In genomic region chr6:63615590-63615989, GRCh38 we compare ENCODE assay signal across 26 cellular contexts.
"Had no signal": no experiment of that assay in that cellular context is flagged by ENCODE, and none has a peak within 500 bp of the region (broad histone marks: within the 10 kb centered on the region; RNA-seq: fewer than 3 reads in every experiment).

No MANE protein-coding gene starts in this region.

- H3K27me3 ChIP-seq: esophagus muscularis mucosa, hepatocyte, left lung, ovary, upper lobe of left lung had no signal

- H3K4me1 Mint-ChIP-seq: nephron; stimulated activated naive B cell treated with anti-CD40 and anti-IgM and Interleukin-4, amounts not matched to agents 10 μg/mL and 1 μg/mL and 100 μg/mL, for 72 hours had no signal

- H3K4me3 Mint-ChIP-seq: dendritic cell treated with granulocyte-macrophage colony-stimulating factor and Interleukin-4, amounts not matched to agents 40 ng/mL and 50 ng/mL, for 4 days; mesothelial cell of epicardium; naive thymus-derived CD4-positive, alpha-beta T cell; nephron; stimulated activated naive B cell treated with anti-CD40 and anti-IgM and Interleukin-4, amounts not matched to agents 10 μg/mL and 1 μg/mL and 100 μg/mL, for 72 hours; stimulated activated naive CD8-positive, alpha-beta T cell treated with anti-CD3 and anti-CD28 coated beads, Interleukin-15, Interleukin-2, amounts not matched to agents 100 ng/mL and 50 ng/mL, for 24 hours had no signal

- H3K27ac ChIP-seq: esophagus muscularis mucosa, foreskin keratinocyte, gastroesophageal sphincter, heart left ventricle, hepatocyte, left lung, ovary, psoas muscle, thoracic aorta, tibial nerve, upper lobe of left lung had no signal

- H3K36me3 ChIP-seq: esophagus muscularis mucosa, gastroesophageal sphincter, heart left ventricle, left lung, ovary, thoracic aorta, tibial nerve, upper lobe of left lung had no signal

- H3K9me3 ChIP-seq: esophagus muscularis mucosa, gastroesophageal sphincter, heart left ventricle, left lung, ovary, psoas muscle, thoracic aorta, tibial nerve, upper lobe of left lung had no signal

- H3K4me1 ChIP-seq: esophagus muscularis mucosa, gastroesophageal sphincter, heart left ventricle, left lung, psoas muscle, tibial nerve, upper lobe of left lung had no signal

- H2AFZ ChIP-seq: hepatocyte had no signal

- H3K4me3 ChIP-seq: esophagus muscularis mucosa, gastroesophageal sphincter, heart left ventricle, hepatocyte, left lung, ovary, psoas muscle, thoracic aorta, tibial nerve, upper lobe of left lung had no signal

- H3K36me3 Mint-ChIP-seq: mesothelial cell of epicardium; naive thymus-derived CD4-positive, alpha-beta T cell; stimulated activated naive B cell treated with anti-CD40 and anti-IgM and Interleukin-4, amounts not matched to agents 10 μg/mL and 1 μg/mL and 100 μg/mL, for 72 hours had no signal

- ATAC-seq: foreskin keratinocyte; gastroesophageal sphincter; heart left ventricle; left cardiac atrium; left lung; naive thymus-derived CD4-positive, alpha-beta T cell; psoas muscle; right cardiac atrium; stimulated activated naive B cell treated with anti-CD40 and anti-IgM and Interleukin-4, amounts not matched to agents 10 μg/mL and 1 μg/mL and 100 μg/mL, for 72 hours had no signal

- H3K9me3 Mint-ChIP-seq: dendritic cell treated with granulocyte-macrophage colony-stimulating factor and Interleukin-4, amounts not matched to agents 40 ng/mL and 50 ng/mL, for 4 days; mesothelial cell of epicardium; naive thymus-derived CD4-positive, alpha-beta T cell; nephron; stimulated activated naive B cell treated with anti-CD40 and anti-IgM and Interleukin-4, amounts not matched to agents 10 μg/mL and 1 μg/mL and 100 μg/mL, for 72 hours; stimulated activated naive CD8-positive, alpha-beta T cell treated with anti-CD3 and anti-CD28 coated beads, Interleukin-15, Interleukin-2, amounts not matched to agents 100 ng/mL and 50 ng/mL, for 24 hours had no signal

- H3K27ac Mint-ChIP-seq: dendritic cell treated with granulocyte-macrophage colony-stimulating factor and Interleukin-4, amounts not matched to agents 40 ng/mL and 50 ng/mL, for 4 days; mesothelial cell of epicardium; naive thymus-derived CD4-positive, alpha-beta T cell; nephron; stimulated activated naive B cell treated with anti-CD40 and anti-IgM and Interleukin-4, amounts not matched to agents 10 μg/mL and 1 μg/mL and 100 μg/mL, for 72 hours; stimulated activated naive CD8-positive, alpha-beta T cell treated with anti-CD3 and anti-CD28 coated beads, Interleukin-15, Interleukin-2, amounts not matched to agents 100 ng/mL and 50 ng/mL, for 24 hours had no signal

- DNase-seq: effector memory CD4-positive, alpha-beta T cell; foreskin keratinocyte; heart left ventricle; left cardiac atrium; left lung; mesenchymal stem cell; naive thymus-derived CD4-positive, alpha-beta T cell; occipital lobe; ovary; posterior cingulate gyrus; psoas muscle; right cardiac atrium; small intestine; stimulated activated CD4-positive, alpha-beta T cell treated with anti-CD3 and anti-CD28 coated beads, Interleukin-15, amount 100 ng/mL, for 24 hours; stimulated activated CD4-positive, alpha-beta T cell treated with anti-CD3 and anti-CD28 coated beads, Interleukin-2, amount 100 ng/mL, for 48 hours; stimulated activated naive B cell treated with anti-CD40 and anti-IgM and Interleukin-4, amounts not matched to agents 10 μg/mL and 1 μg/mL and 100 μg/mL, for 72 hours had no signal

- H3K4me2 ChIP-seq: hepatocyte had no signal
